ENCODE assay signal across 8 cellular contexts in the genomic region with DNA sequence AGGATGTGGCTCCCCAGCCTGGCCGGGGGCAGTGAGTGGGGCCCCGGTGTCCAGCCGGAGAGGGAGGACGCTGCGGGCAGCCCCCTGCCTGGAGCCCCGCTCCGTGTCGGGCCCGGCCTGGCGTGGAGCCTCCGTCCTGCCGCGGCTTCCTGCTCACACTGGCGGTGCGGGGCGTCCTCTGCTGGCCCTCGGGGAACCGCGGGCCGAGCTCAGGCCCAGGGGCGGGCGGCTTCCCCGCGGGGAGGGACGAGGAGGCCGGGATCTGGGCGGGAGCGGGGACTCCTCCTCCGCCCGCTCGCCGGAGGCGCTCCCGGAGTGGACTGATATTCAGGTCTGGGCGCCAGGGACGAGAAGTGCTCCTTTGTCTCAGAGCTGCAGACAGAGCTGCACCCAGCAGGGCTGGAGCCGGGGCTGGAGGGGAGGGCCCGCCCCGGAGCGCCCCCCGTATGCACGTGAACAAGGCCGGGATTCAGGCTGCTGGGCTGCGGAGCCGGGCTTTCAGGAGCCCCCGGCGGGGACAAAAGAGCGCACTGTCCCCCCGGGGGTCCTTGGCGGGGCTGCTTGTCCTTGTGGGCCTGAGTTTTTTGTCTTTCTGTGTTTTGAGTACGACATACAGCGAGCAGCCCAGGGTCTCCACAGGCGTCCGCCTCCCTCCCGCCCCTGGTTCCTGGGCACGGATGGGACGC. TPM values are rescaled to one million over a fixed set of nuclear protein-coding genes. Genes with fewer than 3 reads are reported as not detected.
DNase-seq lines count a peak whose midpoint lies in the region; ATAC-seq and TF ChIP-seq lines count a peak whose summit lies in the region.

No MANE protein-coding gene starts in this region.

- peaks cover 11% of the 10 kb centered on the region for H3K4me1 Mint-ChIP-seq in activated naive CD8-positive, alpha-beta T cell treated with anti-CD3 and anti-CD28 coated beads for 36 hours
- H3K4me1 Mint-ChIP-seq in nephron progenitor cell, result no peaks in the 10 kb centered on the region

- ATAC-seq in GM21737 (IDR thresholded peaks at IDR 0.05; ENCODE audit: unreplicated experiment), result peak; percentile 44
- no peak for ATAC-seq in HG02938 (IDR thresholded peaks at IDR 0.05; ENCODE audit: unreplicated experiment)

- no peak overlapping the region for H3K4me3 Mint-ChIP-seq in activated naive CD8-positive, alpha-beta T cell treated with anti-CD3 and anti-CD28 coated beads for 36 hours
- peak overlapping the region; percentile 68 for H3K4me3 Mint-ChIP-seq in nephron progenitor cell

- no peaks in the 10 kb centered on the region for H3K36me3 Mint-ChIP-seq in activated naive CD8-positive, alpha-beta T cell treated with anti-CD3 and anti-CD28 coated beads for 36 hours
- no peaks in the 10 kb centered on the region for H3K36me3 Mint-ChIP-seq in nephron progenitor cell (ENCODE audit: low read depth)

- no peak overlapping the region for H3K27ac Mint-ChIP-seq in activated naive CD8-positive, alpha-beta T cell treated with anti-CD3 and anti-CD28 coated beads for 36 hours
- H3K27ac Mint-ChIP-seq in nephron progenitor cell, result no peak overlapping the region

- TF ChIP-seq CTCF in nephron progenitor cell (IDR thresholded peaks at IDR 0.05), result peak; percentile 38

- peaks cover 63% of the 10 kb centered on the region for H3K27me3 Mint-ChIP-seq in activated naive CD8-positive, alpha-beta T cell treated with anti-CD3 and anti-CD28 coated beads for 36 hours
- peaks cover 72% of the 10 kb centered on the region for H3K27me3 Mint-ChIP-seq in nephron progenitor cell (ENCODE audit: low read depth, poor library complexity)

- no peaks in the 10 kb centered on the region for H3K9me3 Mint-ChIP-seq in activated naive CD8-positive, alpha-beta T cell treated with anti-CD3 and anti-CD28 coated beads for 36 hours
- H3K9me3 Mint-ChIP-seq in nephron progenitor cell, result no peaks in the 10 kb centered on the region

- DNase-seq in Caki2 (ENCODE audit: low read depth) (peak; percentile 84), NCI-H510A (lab: John Stamatoyannopoulos, UW) (peak; percentile 80), globus pallidus (ENCODE audit: low spot score) (peak; percentile 79), nephron progenitor cell (peak; percentile 79), T-helper 9 cell (no peak)
- DNase-seq in activated naive CD8-positive, alpha-beta T cell treated with anti-CD3 and anti-CD28 coated beads for 36 hours, result peak; percentile 42

- in situ Hi-C loops in Caki2 (cut with HindIII; ENCODE audit: low pct_unique_long_range_greater_than_20kb, low sequenced_read_pairs), result no loop called here

RNA-seq across cellular contexts. Expression of a gene that starts 2.3 kb away (rescaled TPM):
- total RNA-seq in Caki2 (2014; rRNA removed; shearing (Covaris generic); ENCODE audit: low replicate concordance), result 1.0 and 4.5 TPM in 2 replicates
- under 1 TPM in 1 of 2 experiments, not detected in 1; 0.32 TPM for total RNA-seq in activated naive CD8-positive, alpha-beta T cell treated with anti-CD3 and anti-CD28 coated beads for 36 hours
